ENCODE assay signal across 35 cellular contexts in genomic region chr5:55836191-55836590, GRCh38. TPM values are rescaled to one million over a fixed set of nuclear protein-coding genes. Genes with fewer than 3 reads are reported as not detected.
"Had no signal": no experiment of that assay in that cellular context is flagged by ENCODE, and none has a peak within 500 bp of the region (broad histone marks: within the 10 kb centered on the region; RNA-seq: fewer than 3 reads in every experiment).

No MANE protein-coding gene starts in this region.

- H3K4me1 ChIP-seq: adrenal gland, ascending aorta had no signal

- ATAC-seq: activated CD4-positive, alpha-beta T cell treated with anti-CD3 and anti-CD28 coated beads for 36 hours; activated CD4-positive, CD25-positive, alpha-beta regulatory T cell treated with anti-CD3 and anti-CD28 coated beads, Interleukin-2, amount 50 U/mL, for 24 hours; activated CD8-positive, alpha-beta T cell treated with anti-CD3 and anti-CD28 coated beads for 36 hours; activated naive CD4-positive, alpha-beta T cell treated with anti-CD3 and anti-CD28 coated beads, Interleukin-2, amount 50 U/mL, for 72 hours; activated T-cell treated with anti-CD3 and anti-CD28 coated beads, Interleukin-2, amount 50 U/mL, for 4 hours; activated T-cell treated with anti-CD3 and anti-CD28 coated beads, Interleukin-2, amount 50 U/mL, for 72 hours; activated T-helper 17 cell treated with anti-CD3 and anti-CD28 coated beads, Interleukin-2, amount 50 U/mL, for 72 hours; WTC11 had no signal

- H3K27ac ChIP-seq: adrenal gland, ascending aorta, cardiac muscle cell, WERI-Rb-1 had no signal

- H3K27me3 ChIP-seq: adrenal gland, ascending aorta, cardiac muscle cell had no signal

- DNase-seq: activated CD4-positive, alpha-beta memory T cell treated with anti-CD3 and anti-CD28 coated beads for 36 hours; activated CD4-positive, alpha-beta T cell treated with anti-CD3 and anti-CD28 coated beads for 1 hour; activated CD4-positive, alpha-beta T cell treated with anti-CD3 and anti-CD28 coated beads for 36 hours; activated CD4-positive, alpha-beta T cell treated with anti-CD3 and anti-CD28 coated beads, Interleukin-2, amount 10 ng/mL, durations not matched to agents 24 days and 14 days; activated CD4-positive, alpha-beta T cell treated with anti-CD3 and anti-CD28 coated beads, Interleukin-2, amount 50 U/mL, for 1 hour; activated CD4-positive, alpha-beta T cell treated with anti-CD3 and anti-CD28 coated beads, Interleukin-2, amount 50 U/mL, for 4 hours; activated CD4-positive, CD25-positive, alpha-beta regulatory T cell; activated CD8-positive, alpha-beta memory T cell treated with anti-CD3 and anti-CD28 coated beads, Interleukin-2, amount 50 U/mL, for 4 hours; activated CD8-positive, alpha-beta T cell treated with anti-CD3 and anti-CD28 coated beads for 36 hours; activated effector memory CD4-positive, alpha-beta T cell treated with anti-CD3 and anti-CD28 coated beads, Interleukin-2, amount 50 U/mL, for 16 hours; activated gamma-delta T cell treated with Interleukin-2 at 50 U/mL for 16 hours; activated naive CD4-positive, alpha-beta T cell; activated naive CD4-positive, alpha-beta T cell treated with anti-CD3 and anti-CD28 coated beads for 36 hours; activated naive CD4-positive, alpha-beta T cell treated with anti-CD3 and anti-CD28 coated beads, Interleukin-2, amount 50 U/mL, for 16 hours; activated naive CD8-positive, alpha-beta T cell treated with anti-CD3 and anti-CD28 coated beads for 36 hours; activated T-cell treated with anti-CD3 and anti-CD28 coated beads for 4 hours; activated T-cell treated with anti-CD3 and anti-CD28 coated beads, Interleukin-2, amount 50 U/mL, for 1 hour; activated T-cell treated with anti-CD3 and anti-CD28 coated beads, Interleukin-2, amount 50 U/mL, for 4 hours; activated T-cell treated with anti-CD3 and anti-CD28 coated beads, Interleukin-2, amount 50 U/mL, for 72 hours; adrenal gland; amygdala; anterior cingulate cortex; caudate nucleus; cerebellar nuclear complex; T-helper 1 cell; T-helper 2 cell; T-helper 9 cell; WERI-Rb-1 had no signal

- H3K36me3 ChIP-seq: adrenal gland, ascending aorta, cardiac muscle cell, WERI-Rb-1 had no signal

- H3K4me3 ChIP-seq: adrenal gland, ascending aorta, cardiac muscle cell had no signal

- H3K9me3 ChIP-seq: adrenal gland, ascending aorta had no signal

RNA-seq across cellular contexts. Expression of gene IL31RA, which starts 15.0 kb away (rescaled TPM):
- total RNA-seq: activated CD4-positive, alpha-beta T cell treated with anti-CD3 and anti-CD28 coated beads for 36 hours; activated CD8-positive, alpha-beta memory T cell treated with anti-CD3 and anti-CD28 coated beads for 36 hours; activated CD8-positive, alpha-beta T cell treated with anti-CD3 and anti-CD28 coated beads for 36 hours; activated naive CD8-positive, alpha-beta T cell treated with anti-CD3 and anti-CD28 coated beads for 36 hours; activated T-cell treated with anti-CD3 and anti-CD28 coated beads, Interleukin-2, amount 50 U/mL, for 4 hours; adrenal gland; ascending aorta; cardiac muscle cell; WTC11 had no signal
- polyA plus RNA-seq: cardiac muscle cell had no signal
